ENCODE assay signal across 25 cellular contexts in genomic region chr2:164091673-164092072, GRCh38.
"Had no signal": no experiment of that assay in that cellular context is flagged by ENCODE, and none has a peak within 500 bp of the region (broad histone marks: within the 10 kb centered on the region; RNA-seq: fewer than 3 reads in every experiment).

No MANE protein-coding gene starts in this region.

- H2AFZ ChIP-seq: neural progenitor cell, parathyroid adenoma had no signal

- H3K9ac ChIP-seq: neural progenitor cell, parathyroid adenoma had no signal

- H3K79me2 ChIP-seq: parathyroid adenoma had no signal

- H3K9me3 ChIP-seq: ovary, psoas muscle, right lobe of liver, sigmoid colon, suprapubic skin, testis, tibial artery, transverse colon, upper lobe of right lung, uterus had no signal

- H3K27ac ChIP-seq: neural progenitor cell, ovary, parathyroid adenoma, psoas muscle, right lobe of liver, sigmoid colon, suprapubic skin, testis, tibial artery, transverse colon, upper lobe of right lung, uterus had no signal

- H3K4me2 ChIP-seq: neural progenitor cell had no signal

- DNase-seq: natural killer cell; occipital lobe; ovary; posterior cingulate gyrus; psoas muscle; right cardiac atrium; right lobe of liver; sigmoid colon; small intestine; stimulated activated CD4-positive, alpha-beta T cell treated with anti-CD3 and anti-CD28 coated beads, Interleukin-15, amount 100 ng/mL, for 24 hours; stimulated activated CD4-positive, alpha-beta T cell treated with anti-CD3 and anti-CD28 coated beads, Interleukin-2, amount 100 ng/mL, for 24 hours; stimulated activated CD4-positive, alpha-beta T cell treated with anti-CD3 and anti-CD28 coated beads, Interleukin-2, amount 100 ng/mL, for 48 hours; stimulated activated CD4-positive, alpha-beta T cell treated with anti-CD3 and anti-CD28 coated beads, Interleukin-4, amount 100 ng/mL, for 24 hours; stimulated activated naive B cell treated with anti-CD40 and anti-IgM and Interleukin-4, amounts not matched to agents 10 μg/mL and 1 μg/mL and 100 μg/mL, for 72 hours; stimulated activated naive CD8-positive, alpha-beta T cell treated with anti-CD3 and anti-CD28 coated beads, Interleukin-15, amount 100 ng/mL, for 72 hours; stimulated activated naive CD8-positive, alpha-beta T cell treated with anti-CD3 and anti-CD28 coated beads, Interleukin-15, Interleukin-2, amounts not matched to agents 100 U/mL and 50 U/mL, for 24 hours; substantia nigra; testis; tibial artery; transverse colon; upper lobe of right lung; uterus had no signal

- H3K36me3 ChIP-seq: neural progenitor cell, ovary, right lobe of liver, sigmoid colon, suprapubic skin, tibial artery, transverse colon, upper lobe of right lung, uterus had no signal

- H3K27me3 ChIP-seq: neural progenitor cell, ovary, right lobe of liver, sigmoid colon, suprapubic skin, testis, tibial artery, transverse colon, upper lobe of right lung, uterus had no signal

- H3K4me3 ChIP-seq: neural progenitor cell, ovary, psoas muscle, right lobe of liver, sigmoid colon, suprapubic skin, testis, tibial artery, transverse colon, upper lobe of right lung, uterus had no signal

- H3K4me1 ChIP-seq: neural progenitor cell, parathyroid adenoma, psoas muscle, right lobe of liver, sigmoid colon, suprapubic skin, testis, tibial artery, transverse colon, upper lobe of right lung, uterus had no signal
